Comparison of ENCODE assay signal across 15 cellular contexts in genomic region chr9:115034801-115035200, GRCh38.
A peak's percentile ranks its signal among the peaks of the same experiment; 100 is the strongest.
DNase-seq lines count a peak whose midpoint lies in the region; ATAC-seq, FAIRE-seq and TF ChIP-seq lines count a peak whose summit lies in the region.
"Had no signal": no experiment of that assay in that cellular context is flagged by ENCODE, and none has a peak within 500 bp of the region (broad histone marks: within the 10 kb centered on the region; RNA-seq: fewer than 3 reads in every experiment).

No MANE protein-coding gene starts in this region.

- H3K27ac ChIP-seq in pancreas: no peak overlapping the region
- H3K27ac ChIP-seq: testis had no signal

- FAIRE-seq in pancreas (lab: Jason Lieb, UNC): peak; percentile 41
- FAIRE-seq: colon had no signal

- H3K4me3 ChIP-seq in AG10803 (ENCODE audit: low read length) (no peak overlapping the region), MG63 (no peak overlapping the region), epithelial cell of esophagus (ENCODE audit: low read length) (no peak overlapping the region), pancreas (no peak overlapping the region)
- H3K4me3 ChIP-seq: testis had no signal

- WGBS in pancreas, 2 donors: 53 to 67% methylated on average over 1 of the region's 1 CpG

- H3K27me3 ChIP-seq in MG63: no peaks in the 10 kb centered on the region
- H3K27me3 ChIP-seq in pancreas: no peaks in the 10 kb centered on the region
- H3K27me3 ChIP-seq: testis had no signal

- H3K9me3 Mint-ChIP-seq in endothelial cell (ENCODE audit: unreplicated experiment): no peaks in the 10 kb centered on the region
- H3K9me3 Mint-ChIP-seq: naive thymus-derived CD4-positive, alpha-beta T cell had no signal

- no peak for ATAC-seq in pancreas
- ATAC-seq in GM21529 (IDR thresholded peaks at IDR 0.05; ENCODE audit: unreplicated experiment): no peak
- no peak for ATAC-seq in GM21390 (IDR thresholded peaks at IDR 0.05; ENCODE audit: unreplicated experiment)
- ATAC-seq: naive thymus-derived CD4-positive, alpha-beta T cell had no signal

- H3K36me3 ChIP-seq in MG63 (no peaks in the 10 kb centered on the region), pancreas (no peaks in the 10 kb centered on the region)

- no peaks in the 10 kb centered on the region for H3K36me3 Mint-ChIP-seq in endothelial cell (ENCODE audit: low read depth, unreplicated experiment)
- H3K36me3 Mint-ChIP-seq: naive thymus-derived CD4-positive, alpha-beta T cell had no signal

- H3K4me1 Mint-ChIP-seq in endothelial cell (ENCODE audit: unreplicated experiment): peaks cover 7% of the 10 kb centered on the region

- H3K4me1 ChIP-seq in pancreas: no peaks in the 10 kb centered on the region
- H3K4me1 ChIP-seq: testis had no signal

- H3K9me3 ChIP-seq in MG63 (no peaks in the 10 kb centered on the region), pancreas (no peaks in the 10 kb centered on the region)
- H3K9me3 ChIP-seq: testis had no signal

- DNase-seq in AG10803 (ENCODE audit: low read depth) (peak; percentile 92), MG63 (peak; percentile 52), epithelial cell of esophagus (ENCODE audit: low read depth) (peak; percentile 72), pancreas (no peak), endothelial cell (ENCODE audit: low spot score) (no peak), NCI-H2196 treated with DMSO at 0.1 percent for 48 hours (lab: John Stamatoyannopoulos, UW; ENCODE audit: unreplicated experiment) (no peak)
- DNase-seq: DMS153; Kasumi-1; naive thymus-derived CD4-positive, alpha-beta T cell; NCI-H526 treated with DMSO at 0.1 percent for 48 hours; stimulated activated CD4-positive, alpha-beta T cell treated with anti-CD3 and anti-CD28 coated beads, Interleukin-1b, Interleukin-23, amount 100 ng/mL, for 48 hours; testis had no signal

- TF ChIP-seq CTCF in AG10803 (conservative IDR thresholded peaks at IDR 0.05; ENCODE audit: low read length) (no peak), epithelial cell of esophagus (IDR thresholded peaks at IDR 0.05; ENCODE audit: insufficient read depth, low read depth, low read length, missing control alignments) (no peak), pancreas (IDR thresholded peaks at IDR 0.05) (no peak), endothelial cell (IDR thresholded peaks at IDR 0.05; ENCODE audit: unreplicated experiment) (no peak)

- intact Hi-C loops in pancreas (cut with DNase I): no loop called here

- H3K27ac Mint-ChIP-seq in endothelial cell (ENCODE audit: unreplicated experiment): no peak overlapping the region
- H3K27ac Mint-ChIP-seq: naive thymus-derived CD4-positive, alpha-beta T cell had no signal

- H3K4me3 Mint-ChIP-seq in endothelial cell (ENCODE audit: unreplicated experiment): no peak overlapping the region
- H3K4me3 Mint-ChIP-seq: naive thymus-derived CD4-positive, alpha-beta T cell had no signal

- peaks cover 3% of the 10 kb centered on the region for H3K27me3 Mint-ChIP-seq in endothelial cell (ENCODE audit: unreplicated experiment)

Comparison
In these comparisons a context has a peak if more than half of its experiments do, and no peak if none do; other contexts are left out.
1. DNase-seq: peak in AG10803 (single experiment), MG63 (single experiment) and epithelial cell of esophagus (single experiment); none in pancreas (0 of 6), endothelial cell (single experiment) and NCI-H2196 treated with DMSO at 0.1 percent for 48 hours (single experiment).